Comparison of ENCODE assay signal across 28 cellular contexts in genomic region chr2:117712686-117713085, GRCh38.
"Had no signal": no experiment of that assay in that cellular context is flagged by ENCODE, and none has a peak within 500 bp of the region (broad histone marks: within the 10 kb centered on the region; RNA-seq: fewer than 3 reads in every experiment).

No MANE protein-coding gene starts in this region.

- DNase-seq: naive thymus-derived CD8-positive, alpha-beta T cell; nephron progenitor cell; nucleus accumbens; pancreas; retina; right cardiac atrium; right lobe of liver; sigmoid colon; small intestine; stimulated activated CD4-positive, alpha-beta T cell treated with anti-CD3 and anti-CD28 coated beads, Interleukin-15, amount 100 ng/mL, for 24 hours; stimulated activated CD4-positive, alpha-beta T cell treated with anti-CD3 and anti-CD28 coated beads, Interleukin-2, amount 100 ng/mL, for 24 hours; stimulated activated CD4-positive, alpha-beta T cell treated with anti-CD3 and anti-CD28 coated beads, Interleukin-2, amount 100 ng/mL, for 48 hours; stimulated activated CD4-positive, alpha-beta T cell treated with anti-CD3 and anti-CD28 coated beads, Interleukin-4, amount 100 ng/mL, for 24 hours; stimulated activated naive B cell treated with anti-CD40 and anti-IgM and Interleukin-4, amounts not matched to agents 10 μg/mL and 1 μg/mL and 100 μg/mL, for 72 hours; stimulated activated naive CD4-positive, alpha-beta T cell treated with Interleukin-2 at 50 U/mL for 16 hours; stomach; thyroid gland; upper lobe of right lung; uterus had no signal

- H3K9me3 Mint-ChIP-seq: neural crest cell; stimulated activated naive CD8-positive, alpha-beta T cell treated with anti-CD3 and anti-CD28 coated beads, Interleukin-15, Interleukin-2, amounts not matched to agents 100 ng/mL and 50 ng/mL, for 24 hours; type B pancreatic cell had no signal

- H3K4me1 ChIP-seq: pancreas, prostate gland, right lobe of liver, sigmoid colon, thyroid gland, tibial nerve, upper lobe of right lung, uterus had no signal

- H3K27me3 ChIP-seq: neutrophil, pancreas, right lobe of liver, sigmoid colon, stomach, thyroid gland, tibial nerve, upper lobe of right lung, uterus had no signal

- H3K4me1 Mint-ChIP-seq: nephron progenitor cell; neural crest cell; stimulated activated effector memory CD8-positive, alpha-beta T cell treated with anti-CD3 and anti-CD28 coated beads, Interleukin-12 subunit alpha, Interleukin-12 subunit beta, amount 100 ng/mL, for 72 hours; stimulated activated naive B cell treated with anti-CD40 and anti-IgM and Interleukin-4, amounts not matched to agents 10 μg/mL and 1 μg/mL and 100 μg/mL, for 72 hours had no signal

- H3K36me3 ChIP-seq: neutrophil, pancreas, prostate gland, right lobe of liver, sigmoid colon, stomach, thoracic aorta, thyroid gland, tibial nerve, upper lobe of right lung, uterus had no signal

- H3K9me3 ChIP-seq: neutrophil, pancreas, prostate gland, right lobe of liver, sigmoid colon, thoracic aorta, thyroid gland, upper lobe of right lung, uterus had no signal

- H3K27ac ChIP-seq: neutrophil, pancreas, prostate gland, right lobe of liver, sigmoid colon, stomach, thoracic aorta, thyroid gland, tibial nerve, upper lobe of right lung, uterus had no signal

- H3K27me3 Mint-ChIP-seq: stimulated activated naive B cell treated with anti-CD40 and anti-IgM and Interleukin-4, amounts not matched to agents 10 μg/mL and 1 μg/mL and 100 μg/mL, for 72 hours had no signal

- H3K4me3 Mint-ChIP-seq: naive thymus-derived CD8-positive, alpha-beta T cell; natural killer cell treated with Interleukin-12 subunit alpha and Interleukin-12 subunit beta and Interleukin-15 and Interleukin-18, amount 100 ng/mL, for 72 hours; nephron progenitor cell; neural crest cell; stimulated activated effector memory CD8-positive, alpha-beta T cell treated with anti-CD3 and anti-CD28 coated beads, Interleukin-12 subunit alpha, Interleukin-12 subunit beta, amount 100 ng/mL, for 72 hours; stimulated activated naive B cell treated with anti-CD40 and anti-IgM and Interleukin-4, amounts not matched to agents 10 μg/mL and 1 μg/mL and 100 μg/mL, for 72 hours; stimulated activated naive CD8-positive, alpha-beta T cell treated with anti-CD3 and anti-CD28 coated beads, Interleukin-15, Interleukin-2, amounts not matched to agents 100 ng/mL and 50 ng/mL, for 24 hours; type B pancreatic cell had no signal

- H3K4me3 ChIP-seq: pancreas, prostate gland, right lobe of liver, sigmoid colon, stomach, thoracic aorta, thyroid gland, tibial nerve, upper lobe of right lung, uterus had no signal

- H3K36me3 Mint-ChIP-seq: naive thymus-derived CD8-positive, alpha-beta T cell; natural killer cell treated with Interleukin-12 subunit alpha and Interleukin-12 subunit beta and Interleukin-15 and Interleukin-18, amount 100 ng/mL, for 72 hours; stimulated activated effector memory CD8-positive, alpha-beta T cell treated with anti-CD3 and anti-CD28 coated beads, Interleukin-12 subunit alpha, Interleukin-12 subunit beta, amount 100 ng/mL, for 72 hours; type B pancreatic cell had no signal

- H3K27ac Mint-ChIP-seq: naive thymus-derived CD8-positive, alpha-beta T cell; natural killer cell treated with Interleukin-12 subunit alpha and Interleukin-12 subunit beta and Interleukin-15 and Interleukin-18, amount 100 ng/mL, for 72 hours; nephron progenitor cell; stimulated activated effector memory CD8-positive, alpha-beta T cell treated with anti-CD3 and anti-CD28 coated beads, Interleukin-12 subunit alpha, Interleukin-12 subunit beta, amount 100 ng/mL, for 72 hours; stimulated activated naive B cell treated with anti-CD40 and anti-IgM and Interleukin-4, amounts not matched to agents 10 μg/mL and 1 μg/mL and 100 μg/mL, for 72 hours; stimulated activated naive CD8-positive, alpha-beta T cell treated with anti-CD3 and anti-CD28 coated beads, Interleukin-15, Interleukin-2, amounts not matched to agents 100 ng/mL and 50 ng/mL, for 24 hours; type B pancreatic cell had no signal

- ATAC-seq: naive thymus-derived CD8-positive, alpha-beta T cell; natural killer cell treated with Interleukin-12 subunit alpha and Interleukin-12 subunit beta and Interleukin-15 and Interleukin-18, amount 100 ng/mL, for 72 hours; pancreas; right cardiac atrium; right lobe of liver; stimulated activated effector memory CD8-positive, alpha-beta T cell treated with anti-CD3 and anti-CD28 coated beads, Interleukin-12 subunit alpha, Interleukin-12 subunit beta, amount 100 ng/mL, for 72 hours; stimulated activated naive B cell treated with anti-CD40 and anti-IgM and Interleukin-4, amounts not matched to agents 10 μg/mL and 1 μg/mL and 100 μg/mL, for 72 hours; upper lobe of right lung had no signal
